In the genomic region with DNA sequence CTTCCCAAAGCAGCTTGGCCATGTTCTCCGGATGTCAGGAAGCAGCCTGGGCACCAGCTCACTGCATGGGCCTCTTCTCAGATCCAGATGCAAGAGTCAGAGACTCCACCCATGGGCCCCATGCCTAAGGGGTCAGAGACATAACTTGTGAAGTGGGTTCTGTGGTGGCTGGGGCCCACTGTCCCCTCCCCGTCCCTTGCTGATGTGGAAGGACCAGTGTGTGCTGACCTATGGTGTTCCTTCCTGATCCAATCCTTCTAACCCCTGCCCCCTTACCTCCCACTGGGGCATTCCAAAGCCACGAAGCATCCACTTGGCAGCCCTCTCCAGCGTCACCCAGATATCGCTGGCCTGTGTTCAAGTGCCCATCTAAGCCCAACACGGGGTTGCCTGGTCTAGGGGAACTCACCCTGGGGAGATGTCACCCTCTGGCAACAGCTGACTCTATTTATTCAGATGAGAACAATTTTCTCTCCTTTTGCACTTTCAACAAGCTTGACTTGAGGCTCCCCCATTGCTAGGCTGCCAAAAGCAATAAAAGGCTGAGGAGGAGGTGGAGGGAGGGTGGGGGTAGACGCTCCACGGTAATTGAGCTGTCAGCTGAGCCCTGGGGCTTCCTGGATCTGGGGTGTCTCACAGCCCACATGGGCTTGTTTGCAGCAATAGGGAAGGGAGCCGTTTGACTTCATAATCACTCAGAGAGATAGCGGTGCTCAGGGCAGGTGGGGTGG, we compare ENCODE assay signal across 13 cellular contexts.
DNase-seq lines count a peak whose midpoint lies in the region; ATAC-seq and TF ChIP-seq lines count a peak whose summit lies in the region.
"Had no signal": no experiment of that assay in that cellular context is flagged by ENCODE, and none has a peak within 500 bp of the region (broad histone marks: within the 10 kb centered on the region; RNA-seq: fewer than 3 reads in every experiment).

No MANE protein-coding gene starts in this region.

- TF ChIP-seq POLR2A in vagina (IDR thresholded peaks at IDR 0.05): no peak

- H4K20me1 ChIP-seq in SK-N-SH (ENCODE audit: insufficient read depth): no peaks in the 10 kb centered on the region

- H3K9ac ChIP-seq in SK-N-SH: no peak overlapping the region; the same call in 1 of the 2 replicates

- no peak overlapping the region for H3K4me3 ChIP-seq in SK-N-SH (ENCODE audit: low read depth in 2 of 2, low read length in 1 of 2)
- H3K4me3 ChIP-seq in fibroblast of mammary gland (ENCODE audit: control insufficient read depth, low read depth, low read length): no peak overlapping the region
- H3K4me3 ChIP-seq in vagina: no peak overlapping the region
- H3K4me3 ChIP-seq: GM12878 had no signal

- H3K4me1 ChIP-seq in SK-N-SH (ENCODE audit: control insufficient read depth in 1 of 2, insufficient read depth in 2 of 2, low read depth in 1 of 2, low read length in 1 of 2) (peaks cover 3 to 20% of the 10 kb centered on the region in 2 experiments; a peak in 3 of 4 replicates), vagina (peaks cover 52% of the 10 kb centered on the region)

- no peak for TF ChIP-seq RAD21 in SK-N-SH (IDR thresholded peaks at IDR 0.05; ENCODE audit: low read length)

- TF ChIP-seq CTCF in SK-N-SH (IDR thresholded peaks at IDR 0.05) (no peak), fibroblast of mammary gland (conservative IDR thresholded peaks at IDR 0.05; ENCODE audit: control insufficient read depth, insufficient read depth, low read depth, low read length) (no peak), omental fat pad (IDR thresholded peaks at IDR 0.05) (no peak), vagina (IDR thresholded peaks at IDR 0.05) (no peak)

- H3K9me3 ChIP-seq in SK-N-SH (no peaks in the 10 kb centered on the region), vagina (no peaks in the 10 kb centered on the region)

- CTCF ChIA-PET in SK-N-SH (lab: Yijun Ruan, JAX): no interaction called here

- intact Hi-C loops in vagina (cut with DNase I): loop anchor here (5.0 kb wide), 1 partner anchor 155 kb away; no protein-coding TSS in a partner anchor

- H3K79me2 ChIP-seq in SK-N-SH (ENCODE audit: insufficient read depth): no peaks in the 10 kb centered on the region

- no peak for TF ChIP-seq EP300 in SK-N-SH (IDR thresholded peaks at IDR 0.05; ENCODE audit: borderline replicate concordance in 1 of 2, low read depth in 1 of 2, low read length in 1 of 2)

- H3K4me2 ChIP-seq in SK-N-SH: peak overlapping the region; percentile 2; the same call in 1 of the 2 replicates

- H3K27ac ChIP-seq in SK-N-SH (ENCODE audit: low read depth in 2 of 2, low read length in 1 of 2): peak overlapping the region in 1 of 2 experiments; percentile 79; a peak in 2 of 4 replicates
- peak overlapping the region; percentile 72 for H3K27ac ChIP-seq in vagina

- H3K36me3 ChIP-seq in SK-N-SH (replicated peaks in 1 of 2; ENCODE audit: control insufficient read depth in 1 of 2, insufficient read depth in 2 of 2, low read length in 1 of 2) (no peaks in the 10 kb centered on the region), vagina (no peaks in the 10 kb centered on the region)

- ATAC-seq in SK-N-SH treated with all-trans-retinoic acid at 6 μM for 48 hours (no peak), omental fat pad (ENCODE audit: low FRiP score) (peak; percentile 40), GM21390 (IDR thresholded peaks at IDR 0.05; ENCODE audit: unreplicated experiment) (no peak)
- ATAC-seq: GM12878, Panc1 had no signal

- POLR2A ChIA-PET in SK-N-SH (lab: Yijun Ruan, JAX): no interaction called here

- peak overlapping the region; percentile 53; the same call in 1 of the 2 replicates for H2AFZ ChIP-seq in SK-N-SH (ENCODE audit: low read depth)

- no peaks in the 10 kb centered on the region for H3K9me2 ChIP-seq in SK-N-SH

- DNase-seq in SK-N-SH: peak; percentile 31
- peak; percentile 77 for DNase-seq in fibroblast of mammary gland (ENCODE audit: low read depth)
- DNase-seq in omental fat pad (ENCODE audit: low spot score): no peak
- peak in 1 of 2 donors; percentile 79 for DNase-seq in vagina (ENCODE audit: extremely low spot score in 2 of 2)
- DNase-seq in DMS153 (lab: John Stamatoyannopoulos, UW): no peak
- DNase-seq in NCI-H2227 (lab: John Stamatoyannopoulos, UW; ENCODE audit: unreplicated experiment): no peak
- DNase-seq: Karpas-422; NCI-H2171 treated with DMSO at 0.1 percent for 48 hours; stimulated activated naive CD4-positive, alpha-beta T cell had no signal

- 39% methylated on average over 9 of the region's 10 CpGs for WGBS in SK-N-SH (ENCODE audit: low lambda C conversion rate)

- H3F3A ChIP-seq in SK-N-SH (replicated peaks; ENCODE audit: insufficient read depth): peaks cover 18% of the 10 kb centered on the region

- H3K27me3 ChIP-seq in SK-N-SH (ENCODE audit: insufficient read depth): no peaks in the 10 kb centered on the region
- no peaks in the 10 kb centered on the region for H3K27me3 ChIP-seq in vagina

TF ChIP-seq in SK-N-SH, 30 proteins besides CTCF, POLR2A, EP300 and RAD21 (continues in another document):
- TF ChIP-seq, protein P1, sequence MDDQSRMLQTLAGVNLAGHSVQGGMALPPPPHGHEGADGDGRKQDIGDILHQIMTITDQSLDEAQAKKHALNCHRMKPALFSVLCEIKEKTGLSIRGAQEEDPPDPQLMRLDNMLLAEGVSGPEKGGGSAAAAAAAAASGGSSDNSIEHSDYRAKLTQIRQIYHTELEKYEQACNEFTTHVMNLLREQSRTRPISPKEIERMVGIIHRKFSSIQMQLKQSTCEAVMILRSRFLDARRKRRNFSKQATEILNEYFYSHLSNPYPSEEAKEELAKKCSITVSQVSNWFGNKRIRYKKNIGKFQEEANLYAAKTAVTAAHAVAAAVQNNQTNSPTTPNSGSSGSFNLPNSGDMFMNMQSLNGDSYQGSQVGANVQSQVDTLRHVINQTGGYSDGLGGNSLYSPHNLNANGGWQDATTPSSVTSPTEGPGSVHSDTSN (IDR thresholded peaks at IDR 0.05): peak; percentile 30; the same call in 1 of the 2 replicates
- TF ChIP-seq JUND (IDR thresholded peaks at IDR 0.05) (peak; percentile 36), SIN3A (IDR thresholded peaks at IDR 0.05; ENCODE audit: borderline replicate concordance, low read depth, low read length) (no peak)

TF ChIP-seq in SK-N-SH treated with all-trans-retinoic acid at 6 μM for 48 hours, 23 proteins besides CTCF, POLR2A, EP300 and RAD21:
- no peak for TF ChIP-seq ARNTL (CRISPR knock-in tag; IDR thresholded peaks at IDR 0.05; ENCODE audit: borderline replicate concordance, low read depth)

Comparison
In these comparisons a context has a peak if more than half of its experiments do, and no peak if none do; other contexts are left out.
1. DNase-seq: peak in SK-N-SH (single experiment) and fibroblast of mammary gland (single experiment); none in omental fat pad (single experiment), DMS153 (single experiment) and NCI-H2227 (single experiment).